ENCODE assay signal across 1 cellular context in the genomic region with DNA sequence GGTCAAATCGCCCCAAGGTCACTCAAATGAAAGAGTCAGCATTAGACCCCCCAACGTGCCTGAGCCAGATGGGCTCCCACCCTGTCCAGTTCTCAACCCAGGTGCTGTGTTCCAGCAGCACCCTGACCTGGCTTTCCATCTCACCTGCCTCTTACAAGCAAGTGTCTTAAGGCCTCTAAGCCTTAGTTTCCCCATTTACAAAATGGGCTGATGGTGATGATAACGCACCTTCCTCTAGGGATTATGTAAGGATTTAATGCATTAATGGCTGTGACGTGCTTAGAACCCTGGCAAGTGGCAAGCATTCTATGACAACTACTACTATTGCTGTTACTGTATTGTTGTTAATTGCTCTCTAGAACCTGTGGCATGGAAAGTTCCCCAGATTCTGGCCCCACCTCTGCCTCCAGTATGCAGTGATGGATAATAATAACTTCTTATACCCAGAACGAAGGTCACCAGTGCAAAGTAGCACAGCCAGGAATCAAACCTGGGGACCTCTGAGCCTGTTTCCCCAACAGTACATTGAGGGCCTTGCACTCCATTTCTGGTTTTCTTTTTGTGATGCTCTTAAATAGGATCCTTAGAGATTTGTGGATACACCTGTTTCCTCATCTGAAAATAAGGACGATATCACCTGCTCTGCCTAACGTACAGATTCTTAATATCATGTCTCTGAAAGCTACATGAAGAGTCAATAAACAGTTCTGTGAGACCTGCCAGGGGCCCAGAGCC.
TF ChIP-seq lines count a peak whose summit lies in the region.

No MANE protein-coding gene starts in this region.

TF ChIP-seq in HepG2, 621 proteins besides CTCF, POLR2A, EP300 and RAD21:
- TF ChIP-seq IKZF4 (CRISPR knock-in tag; IDR thresholded peaks at IDR 0.05; ENCODE audit: borderline replicate concordance, low read depth, not compliant biosample characterization), result no peak
- TF ChIP-seq DR1 (CRISPR knock-in tag; IDR thresholded peaks at IDR 0.05), result no peak
- TF ChIP-seq HNF4G (IDR thresholded peaks at IDR 0.05; ENCODE audit: borderline replicate concordance, low read depth, low read length), result no peak
- no peak for TF ChIP-seq HNF4G (CRISPR knock-in tag; IDR thresholded peaks at IDR 0.05; ENCODE audit: borderline replicate concordance, low read depth)
- TF ChIP-seq ZNF3 (CRISPR knock-in tag; IDR thresholded peaks at IDR 0.05), result no peak
- TF ChIP-seq, protein P1, sequence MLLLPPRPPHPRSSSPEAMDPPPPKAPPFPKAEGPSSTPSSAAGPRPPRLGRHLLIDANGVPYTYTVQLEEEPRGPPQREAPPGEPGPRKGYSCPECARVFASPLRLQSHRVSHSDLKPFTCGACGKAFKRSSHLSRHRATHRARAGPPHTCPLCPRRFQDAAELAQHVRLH (CRISPR knock-in tag; IDR thresholded peaks at IDR 0.05; ENCODE audit: borderline replicate concordance, low read depth), result no peak
- TF ChIP-seq ZNF383 (CRISPR knock-in tag; IDR thresholded peaks at IDR 0.05; ENCODE audit: borderline replicate concordance), result no peak
- TF ChIP-seq ZNF430 (CRISPR knock-in tag; IDR thresholded peaks at IDR 0.05), result no peak
- no peak for TF ChIP-seq ZNF772 (CRISPR knock-in tag; IDR thresholded peaks at IDR 0.05)
- TF ChIP-seq, protein P2, sequence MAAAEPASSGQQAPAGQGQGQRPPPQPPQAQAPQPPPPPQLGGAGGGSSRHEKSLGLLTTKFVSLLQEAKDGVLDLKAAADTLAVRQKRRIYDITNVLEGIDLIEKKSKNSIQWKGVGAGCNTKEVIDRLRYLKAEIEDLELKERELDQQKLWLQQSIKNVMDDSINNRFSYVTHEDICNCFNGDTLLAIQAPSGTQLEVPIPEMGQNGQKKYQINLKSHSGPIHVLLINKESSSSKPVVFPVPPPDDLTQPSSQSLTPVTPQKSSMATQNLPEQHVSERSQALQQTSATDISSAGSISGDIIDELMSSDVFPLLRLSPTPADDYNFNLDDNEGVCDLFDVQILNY (CRISPR knock-in tag; conservative IDR thresholded peaks at IDR 0.05), result no peak
- TF ChIP-seq SPEN (CRISPR knock-in tag; IDR thresholded peaks at IDR 0.05; ENCODE audit: low read depth), result no peak
- TF ChIP-seq, protein P3, sequence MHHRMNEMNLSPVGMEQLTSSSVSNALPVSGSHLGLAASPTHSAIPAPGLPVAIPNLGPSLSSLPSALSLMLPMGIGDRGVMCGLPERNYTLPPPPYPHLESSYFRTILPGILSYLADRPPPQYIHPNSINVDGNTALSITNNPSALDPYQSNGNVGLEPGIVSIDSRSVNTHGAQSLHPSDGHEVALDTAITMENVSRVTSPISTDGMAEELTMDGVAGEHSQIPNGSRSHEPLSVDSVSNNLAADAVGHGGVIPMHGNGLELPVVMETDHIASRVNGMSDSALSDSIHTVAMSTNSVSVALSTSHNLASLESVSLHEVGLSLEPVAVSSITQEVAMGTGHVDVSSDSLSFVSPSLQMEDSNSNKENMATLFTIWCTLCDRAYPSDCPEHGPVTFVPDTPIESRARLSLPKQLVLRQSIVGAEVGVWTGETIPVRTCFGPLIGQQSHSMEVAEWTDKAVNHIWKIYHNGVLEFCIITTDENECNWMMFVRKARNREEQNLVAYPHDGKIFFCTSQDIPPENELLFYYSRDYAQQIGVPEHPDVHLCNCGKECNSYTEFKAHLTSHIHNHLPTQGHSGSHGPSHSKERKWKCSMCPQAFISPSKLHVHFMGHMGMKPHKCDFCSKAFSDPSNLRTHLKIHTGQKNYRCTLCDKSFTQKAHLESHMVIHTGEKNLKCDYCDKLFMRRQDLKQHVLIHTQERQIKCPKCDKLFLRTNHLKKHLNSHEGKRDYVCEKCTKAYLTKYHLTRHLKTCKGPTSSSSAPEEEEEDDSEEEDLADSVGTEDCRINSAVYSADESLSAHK (CRISPR knock-in tag; IDR thresholded peaks at IDR 0.05; ENCODE audit: borderline replicate concordance), result no peak
- TF ChIP-seq, protein P4, sequence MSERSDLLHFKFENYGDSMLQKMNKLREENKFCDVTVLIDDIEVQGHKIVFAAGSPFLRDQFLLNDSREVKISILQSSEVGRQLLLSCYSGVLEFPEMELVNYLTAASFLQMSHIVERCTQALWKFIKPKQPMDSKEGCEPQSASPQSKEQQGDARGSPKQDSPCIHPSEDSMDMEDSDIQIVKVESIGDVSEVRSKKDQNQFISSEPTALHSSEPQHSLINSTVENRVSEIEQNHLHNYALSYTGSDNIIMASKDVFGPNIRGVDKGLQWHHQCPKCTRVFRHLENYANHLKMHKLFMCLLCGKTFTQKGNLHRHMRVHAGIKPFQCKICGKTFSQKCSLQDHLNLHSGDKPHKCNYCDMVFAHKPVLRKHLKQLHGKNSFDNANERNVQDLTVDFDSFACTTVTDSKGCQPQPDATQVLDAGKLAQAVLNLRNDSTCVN (CRISPR knock-in tag; IDR thresholded peaks at IDR 0.05; ENCODE audit: borderline replicate concordance), result no peak
- TF ChIP-seq CCAR2 (optimal IDR thresholded peaks at IDR 0.05; ENCODE audit: low read depth, low read length), result no peak
- no peak for TF ChIP-seq NR2F6 (IDR thresholded peaks at IDR 0.05)
- no peak for TF ChIP-seq NR2F6 (CRISPR knock-in tag; IDR thresholded peaks at IDR 0.05)
- no peak for TF ChIP-seq FIP1L1 (IDR thresholded peaks at IDR 0.05; ENCODE audit: borderline replicate concordance, insufficient read depth, low read depth, low read length)
- TF ChIP-seq, protein P5, sequence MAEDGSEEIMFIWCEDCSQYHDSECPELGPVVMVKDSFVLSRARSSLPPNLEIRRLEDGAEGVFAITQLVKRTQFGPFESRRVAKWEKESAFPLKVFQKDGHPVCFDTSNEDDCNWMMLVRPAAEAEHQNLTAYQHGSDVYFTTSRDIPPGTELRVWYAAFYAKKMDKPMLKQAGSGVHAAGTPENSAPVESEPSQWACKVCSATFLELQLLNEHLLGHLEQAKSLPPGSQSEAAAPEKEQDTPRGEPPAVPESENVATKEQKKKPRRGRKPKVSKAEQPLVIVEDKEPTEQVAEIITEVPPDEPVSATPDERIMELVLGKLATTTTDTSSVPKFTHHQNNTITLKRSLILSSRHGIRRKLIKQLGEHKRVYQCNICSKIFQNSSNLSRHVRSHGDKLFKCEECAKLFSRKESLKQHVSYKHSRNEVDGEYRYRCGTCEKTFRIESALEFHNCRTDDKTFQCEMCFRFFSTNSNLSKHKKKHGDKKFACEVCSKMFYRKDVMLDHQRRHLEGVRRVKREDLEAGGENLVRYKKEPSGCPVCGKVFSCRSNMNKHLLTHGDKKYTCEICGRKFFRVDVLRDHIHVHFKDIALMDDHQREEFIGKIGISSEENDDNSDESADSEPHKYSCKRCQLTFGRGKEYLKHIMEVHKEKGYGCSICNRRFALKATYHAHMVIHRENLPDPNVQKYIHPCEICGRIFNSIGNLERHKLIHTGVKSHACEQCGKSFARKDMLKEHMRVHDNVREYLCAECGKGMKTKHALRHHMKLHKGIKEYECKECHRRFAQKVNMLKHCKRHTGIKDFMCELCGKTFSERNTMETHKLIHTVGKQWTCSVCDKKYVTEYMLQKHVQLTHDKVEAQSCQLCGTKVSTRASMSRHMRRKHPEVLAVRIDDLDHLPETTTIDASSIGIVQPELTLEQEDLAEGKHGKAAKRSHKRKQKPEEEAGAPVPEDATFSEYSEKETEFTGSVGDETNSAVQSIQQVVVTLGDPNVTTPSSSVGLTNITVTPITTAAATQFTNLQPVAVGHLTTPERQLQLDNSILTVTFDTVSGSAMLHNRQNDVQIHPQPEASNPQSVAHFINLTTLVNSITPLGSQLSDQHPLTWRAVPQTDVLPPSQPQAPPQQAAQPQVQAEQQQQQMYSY (CRISPR knock-in tag; IDR thresholded peaks at IDR 0.05), result peak; percentile 75; the same call in 1 of the 2 replicates
- no peak for TF ChIP-seq ZNF816 (CRISPR knock-in tag; IDR thresholded peaks at IDR 0.05; ENCODE audit: borderline replicate concordance)
- no peak for TF ChIP-seq CBX1 (IDR thresholded peaks at IDR 0.05; ENCODE audit: low read depth)
- TF ChIP-seq ZNF296 (CRISPR knock-in tag; conservative IDR thresholded peaks at IDR 0.05), result no peak
- TF ChIP-seq, protein P6, sequence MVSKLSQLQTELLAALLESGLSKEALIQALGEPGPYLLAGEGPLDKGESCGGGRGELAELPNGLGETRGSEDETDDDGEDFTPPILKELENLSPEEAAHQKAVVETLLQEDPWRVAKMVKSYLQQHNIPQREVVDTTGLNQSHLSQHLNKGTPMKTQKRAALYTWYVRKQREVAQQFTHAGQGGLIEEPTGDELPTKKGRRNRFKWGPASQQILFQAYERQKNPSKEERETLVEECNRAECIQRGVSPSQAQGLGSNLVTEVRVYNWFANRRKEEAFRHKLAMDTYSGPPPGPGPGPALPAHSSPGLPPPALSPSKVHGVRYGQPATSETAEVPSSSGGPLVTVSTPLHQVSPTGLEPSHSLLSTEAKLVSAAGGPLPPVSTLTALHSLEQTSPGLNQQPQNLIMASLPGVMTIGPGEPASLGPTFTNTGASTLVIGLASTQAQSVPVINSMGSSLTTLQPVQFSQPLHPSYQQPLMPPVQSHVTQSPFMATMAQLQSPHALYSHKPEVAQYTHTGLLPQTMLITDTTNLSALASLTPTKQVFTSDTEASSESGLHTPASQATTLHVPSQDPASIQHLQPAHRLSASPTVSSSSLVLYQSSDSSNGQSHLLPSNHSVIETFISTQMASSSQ (IDR thresholded peaks at IDR 0.05; ENCODE audit: low read depth), result no peak
- TF ChIP-seq, protein P6 (CRISPR knock-in tag; IDR thresholded peaks at IDR 0.05; ENCODE audit: borderline replicate concordance), result no peak
- TF ChIP-seq ZNF619 (CRISPR knock-in tag; IDR thresholded peaks at IDR 0.05), result no peak
- no peak for TF ChIP-seq ZNF761 (CRISPR knock-in tag; conservative IDR thresholded peaks at IDR 0.05)
- TF ChIP-seq POLR2G (IDR thresholded peaks at IDR 0.05; ENCODE audit: low read depth, low read length), result no peak
- no peak for TF ChIP-seq GLI4 (CRISPR knock-in tag; IDR thresholded peaks at IDR 0.05; ENCODE audit: borderline replicate concordance)
- no peak for TF ChIP-seq ATF7 (IDR thresholded peaks at IDR 0.05)
- TF ChIP-seq ATF7 (CRISPR knock-in tag; IDR thresholded peaks at IDR 0.05), result no peak
- 0 out of 2 replicates have a peak, but pooled peaks have one; percentile 2 for TF ChIP-seq GABPA (IDR thresholded peaks at IDR 0.05; ENCODE audit: low read depth, low read length)
- no peak for TF ChIP-seq GABPA (CRISPR knock-in tag; IDR thresholded peaks at IDR 0.05; ENCODE audit: low read depth)
- TF ChIP-seq KAT8 (CRISPR knock-in tag; IDR thresholded peaks at IDR 0.05), result no peak
- TF ChIP-seq FOXA3 (CRISPR knock-in tag; IDR thresholded peaks at IDR 0.05), result no peak
- peak; percentile 65 for TF ChIP-seq ZNF629 (CRISPR knock-in tag; conservative IDR thresholded peaks at IDR 0.05)
- TF ChIP-seq, protein P7, sequence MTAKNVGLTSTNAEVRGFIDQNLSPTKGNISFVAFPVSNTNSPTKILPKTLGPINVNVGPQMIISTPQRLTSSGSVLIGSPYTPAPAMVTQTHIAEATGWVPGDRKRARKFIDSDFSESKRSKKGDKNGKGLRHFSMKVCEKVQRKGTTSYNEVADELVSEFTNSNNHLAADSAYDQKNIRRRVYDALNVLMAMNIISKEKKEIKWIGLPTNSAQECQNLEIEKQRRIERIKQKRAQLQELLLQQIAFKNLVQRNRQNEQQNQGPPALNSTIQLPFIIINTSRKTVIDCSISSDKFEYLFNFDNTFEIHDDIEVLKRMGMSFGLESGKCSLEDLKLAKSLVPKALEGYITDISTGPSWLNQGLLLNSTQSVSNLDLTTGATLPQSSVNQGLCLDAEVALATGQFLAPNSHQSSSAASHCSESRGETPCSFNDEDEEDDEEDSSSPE (CRISPR knock-in tag; IDR thresholded peaks at IDR 0.05), result no peak
- TF ChIP-seq ZNF546 (CRISPR knock-in tag; conservative IDR thresholded peaks at IDR 0.05), result 0 out of 2 replicates have a peak, but pooled peaks have one; percentile 27
- TF ChIP-seq, protein P8, sequence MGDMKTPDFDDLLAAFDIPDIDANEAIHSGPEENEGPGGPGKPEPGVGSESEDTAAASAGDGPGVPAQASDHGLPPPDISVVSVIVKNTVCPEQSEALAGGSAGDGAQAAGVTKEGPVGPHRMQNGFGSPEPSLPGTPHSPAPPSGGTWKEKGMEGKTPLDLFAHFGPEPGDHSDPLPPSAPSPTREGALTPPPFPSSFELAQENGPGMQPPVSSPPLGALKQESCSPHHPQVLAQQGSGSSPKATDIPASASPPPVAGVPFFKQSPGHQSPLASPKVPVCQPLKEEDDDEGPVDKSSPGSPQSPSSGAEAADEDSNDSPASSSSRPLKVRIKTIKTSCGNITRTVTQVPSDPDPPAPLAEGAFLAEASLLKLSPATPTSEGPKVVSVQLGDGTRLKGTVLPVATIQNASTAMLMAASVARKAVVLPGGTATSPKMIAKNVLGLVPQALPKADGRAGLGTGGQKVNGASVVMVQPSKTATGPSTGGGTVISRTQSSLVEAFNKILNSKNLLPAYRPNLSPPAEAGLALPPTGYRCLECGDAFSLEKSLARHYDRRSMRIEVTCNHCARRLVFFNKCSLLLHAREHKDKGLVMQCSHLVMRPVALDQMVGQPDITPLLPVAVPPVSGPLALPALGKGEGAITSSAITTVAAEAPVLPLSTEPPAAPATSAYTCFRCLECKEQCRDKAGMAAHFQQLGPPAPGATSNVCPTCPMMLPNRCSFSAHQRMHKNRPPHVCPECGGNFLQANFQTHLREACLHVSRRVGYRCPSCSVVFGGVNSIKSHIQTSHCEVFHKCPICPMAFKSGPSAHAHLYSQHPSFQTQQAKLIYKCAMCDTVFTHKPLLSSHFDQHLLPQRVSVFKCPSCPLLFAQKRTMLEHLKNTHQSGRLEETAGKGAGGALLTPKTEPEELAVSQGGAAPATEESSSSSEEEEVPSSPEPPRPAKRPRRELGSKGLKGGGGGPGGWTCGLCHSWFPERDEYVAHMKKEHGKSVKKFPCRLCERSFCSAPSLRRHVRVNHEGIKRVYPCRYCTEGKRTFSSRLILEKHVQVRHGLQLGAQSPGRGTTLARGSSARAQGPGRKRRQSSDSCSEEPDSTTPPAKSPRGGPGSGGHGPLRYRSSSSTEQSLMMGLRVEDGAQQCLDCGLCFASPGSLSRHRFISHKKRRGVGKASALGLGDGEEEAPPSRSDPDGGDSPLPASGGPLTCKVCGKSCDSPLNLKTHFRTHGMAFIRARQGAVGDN (CRISPR knock-in tag; IDR thresholded peaks at IDR 0.05), result no peak
